Comparison of ENCODE assay signal across 32 cellular contexts in genomic region chr9:121654497-121655140, GRCh38. TPM values are rescaled to one million over a fixed set of nuclear protein-coding genes. Genes with fewer than 3 reads are reported as not detected.
A peak's percentile ranks its signal among the peaks of the same experiment; 100 is the strongest.
DNase-seq lines count a peak whose midpoint lies in the region; ATAC-seq and TF ChIP-seq lines count a peak whose summit lies in the region.
"Had no signal": no experiment of that assay in that cellular context is flagged by ENCODE, and none has a peak within 500 bp of the region (broad histone marks: within the 10 kb centered on the region; RNA-seq: fewer than 3 reads in every experiment).

No MANE protein-coding gene starts in this region.

- no peaks in the 10 kb centered on the region for H3K79me2 ChIP-seq in osteoblast (ENCODE audit: insufficient read depth, low read length)

- ATAC-seq in heart left ventricle (no peak), left cardiac atrium (no peak), HG03280 (IDR thresholded peaks at IDR 0.05; ENCODE audit: unreplicated experiment) (no peak), HG02884 (IDR thresholded peaks at IDR 0.05; ENCODE audit: unreplicated experiment) (no peak)
- ATAC-seq: lower lobe of right lung; naive thymus-derived CD8-positive, alpha-beta T cell; T-cell had no signal

- DNase-seq in heart left ventricle (no peak), left cardiac atrium (no peak), colonic mucosa (peak; percentile 52), osteoblast (ENCODE audit: insufficient read length, low spot score, missing footprints) (peak; percentile 35), uterus (no peak), NCI-H187 (lab: John Stamatoyannopoulos, UW) (no peak)
- DNase-seq: 8988T; activated CD4-positive, alpha-beta T cell treated with anti-CD3 and anti-CD28 coated beads, Interleukin-2, amount 10 ng/mL, durations not matched to agents 24 days and 14 days; activated CD8-positive, alpha-beta memory T cell treated with anti-CD3 and anti-CD28 coated beads for 24 hours; activated effector memory CD4-positive, alpha-beta T cell treated with anti-CD3 and anti-CD28 coated beads, Interleukin-2, amount 50 U/mL, for 16 hours; Caco-2; cortex of kidney; DMS53; effector memory CD4-positive, alpha-beta T cell; GF-D8; IMR-90; lower lobe of right lung; MV-4-11; NCI-H1436; NCI-H2081 treated with DMSO at 0.1 percent for 48 hours; NCI-H345; NCI-H748 treated with DMSO at 0.1 percent for 48 hours; stimulated activated CD4-positive, alpha-beta T cell treated with anti-CD3 and anti-CD28 coated beads, Interleukin-2, amount 100 ng/mL, for 24 hours; stimulated activated CD8-positive, alpha-beta memory T cell treated with anti-CD3 and anti-CD28 coated beads, Interleukin-4, amount 100 ng/mL, for 48 hours; T-cell; thyroid gland had no signal

- peak overlapping the region in 10 of 12 donors; percentile 4 to 96 (median 46) for H3K27ac ChIP-seq in heart left ventricle
- H3K27ac ChIP-seq in colonic mucosa, result no peak overlapping the region
- H3K27ac ChIP-seq in osteoblast (ENCODE audit: low read depth, low read length), result no peak overlapping the region
- peak overlapping the region; percentile 12 to 86 for H3K27ac ChIP-seq in uterus
- H3K27ac ChIP-seq: lower lobe of right lung, thyroid gland had no signal

- peaks cover 0 to 4% (median 0%) of the 10 kb centered on the region in 9 donors for H3K36me3 ChIP-seq in heart left ventricle
- no peaks in the 10 kb centered on the region for H3K36me3 ChIP-seq in colonic mucosa
- no peaks in the 10 kb centered on the region for H3K36me3 ChIP-seq in osteoblast (ENCODE audit: insufficient read depth, low read length)
- no peaks in the 10 kb centered on the region for H3K36me3 ChIP-seq in uterus
- H3K36me3 ChIP-seq: breast epithelium, lower lobe of right lung, thyroid gland had no signal

- WGBS in heart left ventricle, 4 donors, result 66 to 80% (median 74%) methylated on average over 3 of the region's 3 CpGs

- no peak overlapping the region for H3K4me3 ChIP-seq in heart left ventricle
- no peak overlapping the region for H3K4me3 ChIP-seq in colonic mucosa
- no peak overlapping the region for H3K4me3 ChIP-seq in osteoblast (ENCODE audit: insufficient read depth, low read length)
- H3K4me3 ChIP-seq in uterus, result no peak overlapping the region
- H3K4me3 ChIP-seq: breast epithelium, HAP-1, lower lobe of right lung, thyroid gland had no signal

- H3K9me3 ChIP-seq in heart left ventricle (no peaks in the 10 kb centered on the region), colonic mucosa (no peaks in the 10 kb centered on the region), osteoblast (ENCODE audit: low read depth, low read length) (no peaks in the 10 kb centered on the region), uterus (no peaks in the 10 kb centered on the region)
- H3K9me3 ChIP-seq: breast epithelium, Caco-2, HAP-1, lower lobe of right lung, thyroid gland had no signal

- no peak overlapping the region for H3K4me2 ChIP-seq in osteoblast (ENCODE audit: insufficient read depth, low read length)

- H3K27me3 ChIP-seq in heart left ventricle (peaks cover 0 to 25% (median 0%) of the 10 kb centered on the region in 9 donors), colonic mucosa (no peaks in the 10 kb centered on the region), osteoblast (ENCODE audit: insufficient read depth, low read length) (peaks cover 60% of the 10 kb centered on the region), uterus (no peaks in the 10 kb centered on the region)
- H3K27me3 ChIP-seq: breast epithelium, thyroid gland had no signal

- intact Hi-C loops in heart left ventricle (cut with DNase I) (no loop called here), left cardiac atrium (cut with DNase I) (loop anchor here in 1 of 2 donors (5.0 kb wide), 1 partner anchor 47 kb away; no protein-coding TSS in a partner anchor), colonic mucosa (cut with DNase I) (no loop called here), uterus (cut with DNase I; ENCODE audit: low total_unique reads) (no loop called here)

- H3K4me1 ChIP-seq in heart left ventricle (peaks cover 10 to 96% (median 77%) of the 10 kb centered on the region in 12 donors), colonic mucosa (peaks cover 14% of the 10 kb centered on the region), osteoblast (ENCODE audit: insufficient read depth, low read length) (peaks cover 8% of the 10 kb centered on the region), uterus (peaks cover 0 to 6% of the 10 kb centered on the region in 2 donors)

- H3K9ac ChIP-seq in colonic mucosa (ENCODE audit: low read depth in 2 of 2, low read length in 2 of 2), result no peak overlapping the region

- TF ChIP-seq CTCF in heart left ventricle (IDR thresholded peaks at IDR 0.05), result no peak
- no peak for TF ChIP-seq CTCF in colonic mucosa (IDR thresholded peaks at IDR 0.05)
- no peak for TF ChIP-seq CTCF in osteoblast (IDR thresholded peaks at IDR 0.05; ENCODE audit: extremely low read depth, low read depth, low read length)
- TF ChIP-seq CTCF in uterus (IDR thresholded peaks at IDR 0.05), result no peak

- H2AFZ ChIP-seq in osteoblast (ENCODE audit: low read length), result no peak overlapping the region

- no peak for TF ChIP-seq POLR2A in heart left ventricle (IDR thresholded peaks at IDR 0.05)
- no peak for TF ChIP-seq POLR2A in uterus (IDR thresholded peaks at IDR 0.05)

- H4K20me1 ChIP-seq in osteoblast (ENCODE audit: insufficient read depth, low read length), result no peaks in the 10 kb centered on the region

RNA-seq across cellular contexts. Expression of gene DAB2IP, which starts 3.2 kb away (rescaled TPM):
- 100 to 1,000 TPM in 1 of 9 donors, 10 to 100 TPM in 8; 45.0 to 103 (median 54.2) TPM for total RNA-seq in heart left ventricle
- 10 to 100 TPM; 30.9 to 40.4 TPM for polyA plus RNA-seq in heart left ventricle
- 10 to 100 TPM; 41.6 to 58.3 TPM for total RNA-seq in left cardiac atrium
- total RNA-seq in colonic mucosa, result 100 to 1,000 TPM; 126 to 130 TPM
- 49.2 and 60.8 TPM in 2 replicates for total RNA-seq in osteoblast
- total RNA-seq in uterus, result 100 to 1,000 TPM in 1 of 4 donors, 10 to 100 TPM in 3; 22.0 to 139 (median 31.6) TPM
- total RNA-seq: activated CD4-positive, alpha-beta T cell treated with anti-CD3 and anti-CD28 coated beads, Interleukin-2, amount 10 ng/mL, durations not matched to agents 24 days and 14 days; naive thymus-derived CD8-positive, alpha-beta T cell had no signal
- polyA plus RNA-seq: CD14-positive monocyte; naive thymus-derived CD8-positive, alpha-beta T cell had no signal

Comparison
In these comparisons a context has a peak if more than half of its experiments do, and no peak if none do; other contexts are left out.
1. DNase-seq: peak in colonic mucosa (single experiment) and osteoblast (single experiment); none in heart left ventricle (0 of 5), left cardiac atrium (single experiment), uterus (0 of 2) and NCI-H187 (0 of 2).
2. H3K27ac ChIP-seq: peak in heart left ventricle (10 of 12) and uterus (2 of 2); none in colonic mucosa (single experiment) and osteoblast (single experiment).